In genomic region chr10:52959810-52960209, GRCh38 we compare ENCODE assay signal across 21 cellular contexts.
"Had no signal": no experiment of that assay in that cellular context is flagged by ENCODE, and none has a peak within 500 bp of the region (broad histone marks: within the 10 kb centered on the region; RNA-seq: fewer than 3 reads in every experiment).

No MANE protein-coding gene starts in this region.

- H3K4me1 ChIP-seq: psoas muscle, sigmoid colon, thyroid gland, vagina had no signal

- H3K4me3 Mint-ChIP-seq: memory B cell; mesothelial cell of epicardium; naive B cell; natural killer cell treated with Interleukin-12 subunit alpha and Interleukin-12 subunit beta and Interleukin-15 and Interleukin-18, amount 100 ng/mL, for 72 hours; neural crest cell; stimulated activated effector memory CD8-positive, alpha-beta T cell treated with anti-CD3 and anti-CD28 coated beads, Interleukin-12 subunit alpha, Interleukin-12 subunit beta, amount 100 ng/mL, for 72 hours had no signal

- H3K4me3 ChIP-seq: dorsolateral prefrontal cortex, lung, mucosa of descending colon, psoas muscle, sigmoid colon, stomach, thyroid gland, vagina had no signal

- H3K9me3 ChIP-seq: mucosa of descending colon, psoas muscle, sigmoid colon, stomach, thyroid gland, vagina had no signal

- DNase-seq: dorsolateral prefrontal cortex; effector CD4-positive, alpha-beta T cell; hypothalamus; mucosa of descending colon; naive B cell; psoas muscle; right cardiac atrium; sigmoid colon; stimulated activated CD4-positive, alpha-beta T cell treated with anti-CD3 and anti-CD28 coated beads, Interleukin-2, amount 100 ng/mL, for 24 hours; stimulated activated CD4-positive, alpha-beta T cell treated with anti-CD3 and anti-CD28 coated beads, Interleukin-4, amount 100 ng/mL, for 24 hours; stimulated activated naive CD4-positive, alpha-beta T cell treated with Interleukin-2 at 50 U/mL for 16 hours; stomach; thyroid gland; trophoblast cell had no signal

- H3K27me3 Mint-ChIP-seq: memory B cell; naive B cell; natural killer cell treated with Interleukin-12 subunit alpha and Interleukin-12 subunit beta and Interleukin-15 and Interleukin-18, amount 100 ng/mL, for 72 hours had no signal

- H3K36me3 ChIP-seq: sigmoid colon, stomach, thyroid gland, vagina had no signal

- H3K27ac Mint-ChIP-seq: memory B cell; mesothelial cell of epicardium; naive B cell; natural killer cell treated with Interleukin-12 subunit alpha and Interleukin-12 subunit beta and Interleukin-15 and Interleukin-18, amount 100 ng/mL, for 72 hours; stimulated activated effector memory CD8-positive, alpha-beta T cell treated with anti-CD3 and anti-CD28 coated beads, Interleukin-12 subunit alpha, Interleukin-12 subunit beta, amount 100 ng/mL, for 72 hours had no signal

- H3K27ac ChIP-seq: dorsolateral prefrontal cortex, psoas muscle, sigmoid colon, stomach, thyroid gland, vagina had no signal

- H3K36me3 Mint-ChIP-seq: memory B cell; mesothelial cell of epicardium; naive B cell; natural killer cell treated with Interleukin-12 subunit alpha and Interleukin-12 subunit beta and Interleukin-15 and Interleukin-18, amount 100 ng/mL, for 72 hours; stimulated activated effector memory CD8-positive, alpha-beta T cell treated with anti-CD3 and anti-CD28 coated beads, Interleukin-12 subunit alpha, Interleukin-12 subunit beta, amount 100 ng/mL, for 72 hours had no signal

- ATAC-seq: mucosa of descending colon; natural killer cell treated with Interleukin-12 subunit alpha and Interleukin-12 subunit beta and Interleukin-15 and Interleukin-18, amount 100 ng/mL, for 72 hours; psoas muscle; right cardiac atrium; stimulated activated effector memory CD8-positive, alpha-beta T cell treated with anti-CD3 and anti-CD28 coated beads, Interleukin-12 subunit alpha, Interleukin-12 subunit beta, amount 100 ng/mL, for 72 hours had no signal

- H3K4me1 Mint-ChIP-seq: memory B cell; naive B cell; stimulated activated effector memory CD8-positive, alpha-beta T cell treated with anti-CD3 and anti-CD28 coated beads, Interleukin-12 subunit alpha, Interleukin-12 subunit beta, amount 100 ng/mL, for 72 hours had no signal

- H3K27me3 ChIP-seq: dorsolateral prefrontal cortex, sigmoid colon, stomach, thyroid gland, vagina had no signal

- H3K9me3 Mint-ChIP-seq: memory B cell, mesothelial cell of epicardium, naive B cell, neural crest cell had no signal
